In the genomic region with DNA sequence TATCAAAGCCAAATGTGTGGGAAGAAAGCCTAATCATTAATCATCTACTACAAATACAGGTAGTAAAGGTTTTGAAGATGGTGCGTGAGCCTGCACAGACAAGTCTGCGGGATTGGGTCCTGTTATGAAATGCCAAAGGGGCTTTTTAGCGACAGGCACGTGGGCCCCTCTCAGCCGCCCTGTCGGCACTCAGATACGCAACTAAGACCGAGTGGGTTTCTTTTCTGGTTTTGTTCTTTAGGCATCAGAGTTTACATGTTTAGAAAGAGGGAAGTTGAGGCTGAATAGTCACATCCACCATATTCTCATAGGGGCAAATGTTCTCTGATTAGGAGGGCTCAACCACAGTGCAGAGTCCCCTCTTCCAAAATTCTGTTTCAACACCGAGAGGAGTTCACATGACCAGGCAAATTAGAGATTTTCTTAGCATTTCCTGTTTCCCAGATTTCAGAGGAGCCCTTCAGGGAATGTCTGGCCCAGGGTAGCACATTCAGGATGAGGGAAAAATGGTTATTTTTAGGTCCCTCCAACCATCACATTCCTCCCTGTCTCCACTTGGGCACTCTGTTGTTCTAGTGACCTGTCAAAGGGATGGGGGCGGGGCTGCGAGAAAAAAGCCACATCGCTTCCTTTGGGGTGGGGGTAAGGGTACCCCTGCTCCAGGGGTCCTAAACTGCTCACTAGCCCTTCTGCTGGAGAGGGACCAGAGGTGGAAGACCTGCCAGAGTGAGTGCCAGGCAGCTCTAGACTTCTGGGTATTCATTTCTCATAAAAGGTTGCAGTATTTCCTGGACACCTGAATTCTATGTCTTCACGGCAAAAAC, we compare ENCODE assay signal across 9 cellular contexts.
A peak's percentile ranks its signal among the peaks of the same experiment; 100 is the strongest.
DNase-seq lines count a peak whose midpoint lies in the region; ATAC-seq, FAIRE-seq and TF ChIP-seq lines count a peak whose summit lies in the region.
"Had no signal": no experiment of that assay in that cellular context is flagged by ENCODE, and none has a peak within 500 bp of the region (broad histone marks: within the 10 kb centered on the region; RNA-seq: fewer than 3 reads in every experiment).

No MANE protein-coding gene starts in this region.

- H2AFZ ChIP-seq in OCI-LY3 (ENCODE audit: low read depth, low read length) = no peak overlapping the region

- no peak overlapping the region for H2BK5ac ChIP-seq in mesendoderm (ENCODE audit: low read length)

- TF ChIP-seq CTCF in GM12865 (IDR thresholded peaks at IDR 0.05; ENCODE audit: insufficient read depth, low read depth, low read length, missing control alignments) (no peak), OCI-LY3 (IDR thresholded peaks at IDR 0.05; ENCODE audit: low read depth, low read length) (no peak), ascending aorta (IDR thresholded peaks at IDR 0.05) (no peak), psoas muscle (IDR thresholded peaks at IDR 0.05) (no peak), gastroesophageal sphincter (IDR thresholded peaks at IDR 0.05) (no peak)

- TF ChIP-seq POLR2A in gastroesophageal sphincter (IDR thresholded peaks at IDR 0.05) = no peak

- peak; percentile 87 for DNase-seq in GM12865 (ENCODE audit: low read depth)
- no peak for DNase-seq in ascending aorta (ENCODE audit: low spot score in 2 of 2)
- no peak for DNase-seq in psoas muscle
- DNase-seq in mesendoderm = no peak
- DNase-seq in NCI-H526 treated with DMSO at 0.1 percent for 48 hours (lab: John Stamatoyannopoulos, UW) = no peak
- no peak for DNase-seq in RCC 7860 (ENCODE audit: low spot score)
- DNase-seq: DMS79 treated with DMSO at 0.1 percent for 48 hours had no signal

- H3K9ac ChIP-seq in OCI-LY3 (ENCODE audit: low read length) = peak overlapping the region; percentile 74
- no peak overlapping the region for H3K9ac ChIP-seq in mesendoderm (ENCODE audit: low read length)

- no peak overlapping the region for H3K23ac ChIP-seq in mesendoderm (ENCODE audit: low read length)

- peak overlapping the region; percentile 90 for H3K27ac ChIP-seq in OCI-LY3 (ENCODE audit: low read length)
- H3K27ac ChIP-seq in ascending aorta = peak overlapping the region; percentile 63 to 83
- H3K27ac ChIP-seq in psoas muscle = peak overlapping the region; percentile 88
- H3K27ac ChIP-seq in mesendoderm (ENCODE audit: low read depth, low read length) = no peak overlapping the region
- H3K27ac ChIP-seq in gastroesophageal sphincter = peak overlapping the region in 2 of 4 donors; percentile 20 to 28

- no peak overlapping the region for H3K18ac ChIP-seq in mesendoderm (ENCODE audit: low read length)

- H2BK120ac ChIP-seq in mesendoderm (ENCODE audit: low read depth, low read length) = no peak overlapping the region

- TF ChIP-seq EP300 in gastroesophageal sphincter (IDR thresholded peaks at IDR 0.05) = no peak

- peak overlapping the region; percentile 87 for H3K4me2 ChIP-seq in OCI-LY3 (ENCODE audit: low read length)
- no peak overlapping the region for H3K4me2 ChIP-seq in mesendoderm (ENCODE audit: low read length)

- H3K36me3 ChIP-seq in OCI-LY3 (replicated peaks; ENCODE audit: low read depth, low read length) = peaks cover 20% of the 10 kb centered on the region
- H3K36me3 ChIP-seq in ascending aorta = no peaks in the 10 kb centered on the region
- no peaks in the 10 kb centered on the region for H3K36me3 ChIP-seq in psoas muscle (ENCODE audit: insufficient read depth in 1 of 2, low read depth in 1 of 2)
- no peaks in the 10 kb centered on the region for H3K36me3 ChIP-seq in mesendoderm (ENCODE audit: control insufficient read depth, insufficient read depth, low read length)
- no peaks in the 10 kb centered on the region for H3K36me3 ChIP-seq in gastroesophageal sphincter

- ATAC-seq in psoas muscle (no peak), gastroesophageal sphincter (no peak)

- FAIRE-seq in RCC 7860 (lab: Jason Lieb, UNC) = no peak

- H3K56ac ChIP-seq in mesendoderm (ENCODE audit: low read length) = no peak overlapping the region

- H3K27me3 ChIP-seq in OCI-LY3 (ENCODE audit: low read depth, low read length) (no peaks in the 10 kb centered on the region), ascending aorta (no peaks in the 10 kb centered on the region), psoas muscle (ENCODE audit: insufficient read depth in 3 of 3, low read length in 2 of 3) (no peaks in the 10 kb centered on the region), mesendoderm (ENCODE audit: insufficient read depth, low read length, poor library complexity) (no peaks in the 10 kb centered on the region), gastroesophageal sphincter (no peaks in the 10 kb centered on the region)

- intact Hi-C loops in ascending aorta (cut with DNase I) (loop anchor here (2.0 kb wide), 1 partner anchor 16 kb away; no protein-coding TSS in a partner anchor), psoas muscle (cut with DNase I) (no loop called here)

- H3K4me1 ChIP-seq in OCI-LY3 (ENCODE audit: low read length) = peaks cover 90% of the 10 kb centered on the region
- peaks cover 12 to 63% of the 10 kb centered on the region in 2 donors for H3K4me1 ChIP-seq in ascending aorta
- H3K4me1 ChIP-seq in psoas muscle = peaks cover 48% of the 10 kb centered on the region
- H3K4me1 ChIP-seq in mesendoderm (ENCODE audit: control insufficient read depth, low read depth, low read length) = no peaks in the 10 kb centered on the region
- H3K4me1 ChIP-seq in gastroesophageal sphincter = peaks cover 0 to 77% (median 13%) of the 10 kb centered on the region in 3 donors

- H3K9me3 ChIP-seq in OCI-LY3 (ENCODE audit: insufficient read depth, low read length) (no peaks in the 10 kb centered on the region), ascending aorta (no peaks in the 10 kb centered on the region), psoas muscle (no peaks in the 10 kb centered on the region), gastroesophageal sphincter (no peaks in the 10 kb centered on the region)

- no peak overlapping the region for H2AK5ac ChIP-seq in mesendoderm (ENCODE audit: low read length)

- no peak overlapping the region for H4K8ac ChIP-seq in mesendoderm (ENCODE audit: low read depth, low read length)

- no peaks in the 10 kb centered on the region for H3K79me1 ChIP-seq in mesendoderm (ENCODE audit: low read length)

- H4K20me1 ChIP-seq in OCI-LY3 (ENCODE audit: insufficient read depth, low read length) = peaks cover 22% of the 10 kb centered on the region; the same call in 1 of the 2 replicates

- H3K79me2 ChIP-seq in OCI-LY3 (ENCODE audit: low read length) (peaks cover 91% of the 10 kb centered on the region), mesendoderm (ENCODE audit: control insufficient read depth, insufficient read depth, low read length) (no peaks in the 10 kb centered on the region)

- H3K4me3 ChIP-seq in GM12865 (ENCODE audit: low read depth, low read length) = peak overlapping the region; percentile 76
- H3K4me3 ChIP-seq in OCI-LY3 (ENCODE audit: low read length) = peak overlapping the region; percentile 63
- H3K4me3 ChIP-seq in ascending aorta = no peak overlapping the region
- no peak overlapping the region for H3K4me3 ChIP-seq in psoas muscle
- no peak overlapping the region for H3K4me3 ChIP-seq in mesendoderm (ENCODE audit: low read length)
- H3K4me3 ChIP-seq in gastroesophageal sphincter = no peak overlapping the region

- 87 to 91% (median 90%) methylated on average over 13 of the region's 13 CpGs for WGBS in psoas muscle, 3 donors
- WGBS in mesendoderm (ENCODE audit: extremely low coverage, insufficient coverage, low lambda C conversion rate) = no CpG with 5 or more reads among the region's 13 CpGs
- WGBS in gastroesophageal sphincter (ENCODE audit: low coverage in 1 of 2), 2 donors = 83 to 86% methylated on average over 10 of the region's 13 CpGs

- H3K4ac ChIP-seq in mesendoderm (ENCODE audit: low read depth, low read length) = no peak overlapping the region

- no peak overlapping the region for H4K5ac ChIP-seq in mesendoderm (ENCODE audit: low read length)

- no peak overlapping the region for H2BK15ac ChIP-seq in mesendoderm (replicated peaks; ENCODE audit: low read depth)

Comparison
In these comparisons a context has a peak if more than half of its experiments do, and no peak if none do; other contexts are left out.
1. H3K4me3 ChIP-seq: peak in GM12865 (single experiment) and OCI-LY3 (single experiment); none in ascending aorta (0 of 2), psoas muscle (single experiment), mesendoderm (single experiment) and gastroesophageal sphincter (0 of 2).